In the genomic region with DNA sequence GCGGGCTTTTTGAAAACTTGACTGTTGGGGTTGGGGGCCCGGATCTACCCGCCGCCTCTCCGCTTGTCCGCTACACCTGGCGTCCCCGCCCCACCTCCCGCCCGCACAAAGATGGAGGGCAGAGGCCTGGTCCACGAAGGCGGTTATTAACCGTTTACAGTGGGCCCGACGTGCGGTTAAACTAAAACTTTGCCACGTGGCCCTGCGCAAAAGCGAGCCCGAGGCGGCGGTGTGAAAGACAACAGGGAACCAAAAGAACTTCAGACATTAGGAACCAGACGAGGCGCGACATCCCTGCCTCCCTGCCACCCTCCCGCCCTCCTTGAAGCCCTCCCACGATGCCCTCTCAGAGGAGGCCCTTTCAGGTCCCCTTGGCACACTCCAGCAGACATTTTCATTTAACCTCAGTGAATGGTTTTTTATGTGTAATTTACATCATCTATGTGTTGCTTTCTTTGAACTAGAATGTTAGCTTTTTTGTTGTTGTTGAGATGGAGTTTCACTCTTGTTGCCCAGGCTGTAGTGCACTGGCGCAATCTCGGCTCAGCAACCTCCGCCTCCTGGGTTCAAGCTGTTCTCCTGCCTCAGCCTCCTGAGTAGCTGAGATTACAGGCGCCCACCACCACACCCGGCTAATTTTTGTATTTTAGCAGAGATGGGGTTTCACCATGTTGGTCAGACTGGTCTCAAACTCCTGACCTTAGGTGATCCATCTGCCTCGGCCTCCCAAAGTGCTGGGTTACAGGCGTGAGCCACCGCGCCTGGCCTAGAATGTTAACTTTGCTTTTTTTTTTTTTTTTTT, we compare ENCODE assay signal across 1 cellular context.
TF ChIP-seq lines count a peak whose summit lies in the region.

No MANE protein-coding gene starts in this region.

TF ChIP-seq in HEK293, 187 proteins besides CTCF, POLR2A, EP300 and RAD21 (continued from another document):
- TF ChIP-seq ZNF660 (tag by site-specific recombination; IDR thresholded peaks at IDR 0.05) (peak; percentile 31), ZNF121 (tag by site-specific recombination; IDR thresholded peaks at IDR 0.05) (0 out of 2 replicates have a peak, but pooled peaks have one; percentile 6), ZNF335 (tag by site-specific recombination; conservative IDR thresholded peaks at IDR 0.05) (peak; percentile 80), ZFP69B (tag by site-specific recombination; IDR thresholded peaks at IDR 0.05) (peak; percentile 58), ZNF10 (tag by site-specific recombination; IDR thresholded peaks at IDR 0.05) (0 out of 2 replicates have a peak, but pooled peaks have one; percentile 6), ZNF624 (tag by site-specific recombination; IDR thresholded peaks at IDR 0.05) (no peak), WT1 (tag by site-specific recombination; IDR thresholded peaks at IDR 0.05) (peak; percentile 27; the same call in 1 of the 2 replicates), ZEB2 (tag by site-specific recombination; IDR thresholded peaks at IDR 0.05) (0 out of 2 replicates have a peak, but pooled peaks have one; percentile 12), ZNF560 (tag by site-specific recombination; IDR thresholded peaks at IDR 0.05; ENCODE audit: borderline replicate concordance) (no peak), GLIS1 (tag by site-specific recombination; IDR thresholded peaks at IDR 0.05) (peak; percentile 96), RBAK (tag by site-specific recombination; IDR thresholded peaks at IDR 0.05) (no peak), ZIC2 (tag by site-specific recombination; IDR thresholded peaks at IDR 0.05) (peak; percentile 5; the same call in 1 of the 2 replicates), ZSCAN30 (tag by site-specific recombination; IDR thresholded peaks at IDR 0.05) (peak; percentile 44), BCL11B (tag by site-specific recombination; IDR thresholded peaks at IDR 0.05; ENCODE audit: low read depth) (peak; percentile 25; the same call in 1 of the 2 replicates)
- TF ChIP-seq, protein P1, sequence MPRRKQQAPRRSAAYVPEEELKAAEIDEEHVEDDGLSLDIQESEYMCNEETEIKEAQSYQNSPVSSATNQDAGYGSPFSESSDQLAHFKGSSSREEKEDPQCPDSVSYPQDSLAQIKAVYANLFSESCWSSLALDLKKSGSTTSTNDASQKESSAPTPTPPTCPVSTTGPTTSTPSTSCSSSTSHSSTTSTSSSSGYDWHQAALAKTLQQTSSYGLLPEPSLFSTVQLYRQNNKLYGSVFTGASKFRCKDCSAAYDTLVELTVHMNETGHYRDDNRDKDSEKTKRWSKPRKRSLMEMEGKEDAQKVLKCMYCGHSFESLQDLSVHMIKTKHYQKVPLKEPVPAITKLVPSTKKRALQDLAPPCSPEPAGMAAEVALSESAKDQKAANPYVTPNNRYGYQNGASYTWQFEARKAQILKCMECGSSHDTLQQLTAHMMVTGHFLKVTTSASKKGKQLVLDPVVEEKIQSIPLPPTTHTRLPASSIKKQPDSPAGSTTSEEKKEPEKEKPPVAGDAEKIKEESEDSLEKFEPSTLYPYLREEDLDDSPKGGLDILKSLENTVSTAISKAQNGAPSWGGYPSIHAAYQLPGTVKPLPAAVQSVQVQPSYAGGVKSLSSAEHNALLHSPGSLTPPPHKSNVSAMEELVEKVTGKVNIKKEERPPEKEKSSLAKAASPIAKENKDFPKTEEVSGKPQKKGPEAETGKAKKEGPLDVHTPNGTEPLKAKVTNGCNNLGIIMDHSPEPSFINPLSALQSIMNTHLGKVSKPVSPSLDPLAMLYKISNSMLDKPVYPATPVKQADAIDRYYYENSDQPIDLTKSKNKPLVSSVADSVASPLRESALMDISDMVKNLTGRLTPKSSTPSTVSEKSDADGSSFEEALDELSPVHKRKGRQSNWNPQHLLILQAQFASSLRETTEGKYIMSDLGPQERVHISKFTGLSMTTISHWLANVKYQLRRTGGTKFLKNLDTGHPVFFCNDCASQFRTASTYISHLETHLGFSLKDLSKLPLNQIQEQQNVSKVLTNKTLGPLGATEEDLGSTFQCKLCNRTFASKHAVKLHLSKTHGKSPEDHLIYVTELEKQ (tag by site-specific recombination; IDR thresholded peaks at IDR 0.05; ENCODE audit: borderline replicate concordance): no peak
- TF ChIP-seq, protein P2, sequence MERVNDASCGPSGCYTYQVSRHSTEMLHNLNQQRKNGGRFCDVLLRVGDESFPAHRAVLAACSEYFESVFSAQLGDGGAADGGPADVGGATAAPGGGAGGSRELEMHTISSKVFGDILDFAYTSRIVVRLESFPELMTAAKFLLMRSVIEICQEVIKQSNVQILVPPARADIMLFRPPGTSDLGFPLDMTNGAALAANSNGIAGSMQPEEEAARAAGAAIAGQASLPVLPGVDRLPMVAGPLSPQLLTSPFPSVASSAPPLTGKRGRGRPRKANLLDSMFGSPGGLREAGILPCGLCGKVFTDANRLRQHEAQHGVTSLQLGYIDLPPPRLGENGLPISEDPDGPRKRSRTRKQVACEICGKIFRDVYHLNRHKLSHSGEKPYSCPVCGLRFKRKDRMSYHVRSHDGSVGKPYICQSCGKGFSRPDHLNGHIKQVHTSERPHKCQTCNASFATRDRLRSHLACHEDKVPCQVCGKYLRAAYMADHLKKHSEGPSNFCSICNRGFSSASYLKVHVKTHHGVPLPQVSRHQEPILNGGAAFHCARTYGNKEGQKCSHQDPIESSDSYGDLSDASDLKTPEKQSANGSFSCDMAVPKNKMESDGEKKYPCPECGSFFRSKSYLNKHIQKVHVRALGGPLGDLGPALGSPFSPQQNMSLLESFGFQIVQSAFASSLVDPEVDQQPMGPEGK (tag by site-specific recombination; IDR thresholded peaks at IDR 0.05): no peak; the same call in 1 of the 2 replicates
- TF ChIP-seq, protein P3, sequence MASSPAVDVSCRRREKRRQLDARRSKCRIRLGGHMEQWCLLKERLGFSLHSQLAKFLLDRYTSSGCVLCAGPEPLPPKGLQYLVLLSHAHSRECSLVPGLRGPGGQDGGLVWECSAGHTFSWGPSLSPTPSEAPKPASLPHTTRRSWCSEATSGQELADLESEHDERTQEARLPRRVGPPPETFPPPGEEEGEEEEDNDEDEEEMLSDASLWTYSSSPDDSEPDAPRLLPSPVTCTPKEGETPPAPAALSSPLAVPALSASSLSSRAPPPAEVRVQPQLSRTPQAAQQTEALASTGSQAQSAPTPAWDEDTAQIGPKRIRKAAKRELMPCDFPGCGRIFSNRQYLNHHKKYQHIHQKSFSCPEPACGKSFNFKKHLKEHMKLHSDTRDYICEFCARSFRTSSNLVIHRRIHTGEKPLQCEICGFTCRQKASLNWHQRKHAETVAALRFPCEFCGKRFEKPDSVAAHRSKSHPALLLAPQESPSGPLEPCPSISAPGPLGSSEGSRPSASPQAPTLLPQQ (tag by site-specific recombination; IDR thresholded peaks at IDR 0.05): peak; percentile 93
- TF ChIP-seq, protein P4, sequence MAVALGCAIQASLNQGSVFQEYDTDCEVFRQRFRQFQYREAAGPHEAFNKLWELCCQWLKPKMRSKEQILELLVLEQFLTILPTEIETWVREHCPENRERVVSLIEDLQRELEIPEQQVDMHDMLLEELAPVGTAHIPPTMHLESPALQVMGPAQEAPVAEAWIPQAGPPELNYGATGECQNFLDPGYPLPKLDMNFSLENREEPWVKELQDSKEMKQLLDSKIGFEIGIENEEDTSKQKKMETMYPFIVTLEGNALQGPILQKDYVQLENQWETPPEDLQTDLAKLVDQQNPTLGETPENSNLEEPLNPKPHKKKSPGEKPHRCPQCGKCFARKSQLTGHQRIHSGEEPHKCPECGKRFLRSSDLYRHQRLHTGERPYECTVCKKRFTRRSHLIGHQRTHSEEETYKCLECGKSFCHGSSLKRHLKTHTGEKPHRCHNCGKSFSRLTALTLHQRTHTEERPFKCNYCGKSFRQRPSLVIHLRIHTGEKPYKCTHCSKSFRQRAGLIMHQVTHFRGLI (tag by site-specific recombination; IDR thresholded peaks at IDR 0.05): 0 out of 2 replicates have a peak, but pooled peaks have one; percentile 8
